8 cellular contexts compared by ENCODE assay signal in genomic region chr6:10414766-10415592, GRCh38. TPM values are rescaled to one million over a fixed set of nuclear protein-coding genes. Genes with fewer than 3 reads are reported as not detected.
DNase-seq lines count a peak whose midpoint lies in the region; ATAC-seq and TF ChIP-seq lines count a peak whose summit lies in the region.

Gene TFAP2A, minus strand, starts transcription at chr6:10415074. Its CDS starts 83 bp downstream, at chr6:10414991.

- ATAC-seq in lower lobe of right lung (no peak), GM21447 (IDR thresholded peaks at IDR 0.05; ENCODE audit: unreplicated experiment) (no peak)

- TF ChIP-seq CTCF in AG09319 (IDR thresholded peaks at IDR 0.05; ENCODE audit: low read depth, low read length) = peak; percentile 69
- peak; percentile 52 for TF ChIP-seq CTCF in HFF-Myc (IDR thresholded peaks at IDR 0.05; ENCODE audit: low read depth, low read length, missing control alignments)
- TF ChIP-seq CTCF in lower lobe of right lung (IDR thresholded peaks at IDR 0.05) = no peak

- peaks cover 96% of the 10 kb centered on the region for H3K27me3 ChIP-seq in lower lobe of right lung (ENCODE audit: low read depth)

- H3K9me3 ChIP-seq in lower lobe of right lung = no peaks in the 10 kb centered on the region

- no peaks in the 10 kb centered on the region for H3K36me3 ChIP-seq in lower lobe of right lung

- intact Hi-C loops in lower lobe of right lung (cut with DNase I) = no loop called here

- peaks cover 42% of the 10 kb centered on the region for H3K4me1 ChIP-seq in lower lobe of right lung

- DNase-seq in AG09319 (ENCODE audit: extremely low read depth, low read depth) (no peak), HFF-Myc (ENCODE audit: extremely low read depth, low read depth) (peak; percentile 76), amniotic epithelial cell (ENCODE audit: low read depth) (peak; percentile 29), lower lobe of right lung (no peak), iPS-NIHi11 (ENCODE audit: low spot score) (no peak), SKM-1 treated with dmso at 0.1 percent for 144 hours (lab: John Stamatoyannopoulos, UW; ENCODE audit: unreplicated experiment) (no peak)
- no peak for DNase-seq in stimulated activated CD4-positive, alpha-beta T cell treated with anti-CD3 and anti-CD28 coated beads, Interleukin-4, amount 100 ng/mL, for 4 hours

- H3K27ac ChIP-seq in lower lobe of right lung = no peak within 1 kb of the TSS

- H3K4me3 ChIP-seq in HFF-Myc (replicated peaks; ENCODE audit: low read depth, low read length) = peak within 1 kb of the TSS; percentile 83
- peak within 1 kb of the TSS; percentile 17 for H3K4me3 ChIP-seq in lower lobe of right lung

RNA-seq across cellular contexts. Expression of gene TFAP2A, which starts in this region (rescaled TPM):
- total RNA-seq in lower lobe of right lung = 0.47 TPM

Comparison
In these comparisons a context has a peak if more than half of its experiments do, and no peak if none do; other contexts are left out.
1. DNase-seq: peak in HFF-Myc (single experiment) and amniotic epithelial cell (single experiment); none in AG09319 (single experiment), lower lobe of right lung (single experiment), iPS-NIHi11 (single experiment), stimulated activated CD4-positive, alpha-beta T cell treated with anti-CD3 and anti-CD28 coated beads, Interleukin-4, amount 100 ng/mL, for 4 hours (0 of 2) and SKM-1 treated with dmso at 0.1 percent for 144 hours (single experiment).